Comparison of ENCODE assay signal across 8 cellular contexts in genomic region chr1:234605493-234605982, GRCh38. TPM values are rescaled to one million over a fixed set of nuclear protein-coding genes. Genes with fewer than 3 reads are reported as not detected.
DNase-seq lines count a peak whose midpoint lies in the region; ATAC-seq lines count a peak whose summit lies in the region.

No MANE protein-coding gene starts in this region.

- H3K9me3 Mint-ChIP-seq in T-helper 1 cell treated with Interleukin-12 subunit alpha and Interleukin-12 subunit beta and Interleukin-4 antibody, amounts not matched to agents 30 μg/mL and 1 μg/mL, for 36 hours: no peaks in the 10 kb centered on the region
- no peaks in the 10 kb centered on the region for H3K9me3 Mint-ChIP-seq in activated naive CD8-positive, alpha-beta T cell (ENCODE audit: low read depth)
- no peaks in the 10 kb centered on the region for H3K9me3 Mint-ChIP-seq in immature natural killer cell

- DNase-seq in T-helper 1 cell (no peak), immature natural killer cell (no peak), hepatic stellate cell (ENCODE audit: low spot score) (no peak)

- no peaks in the 10 kb centered on the region for H3K27me3 Mint-ChIP-seq in T-helper 1 cell treated with Interleukin-12 subunit alpha and Interleukin-12 subunit beta and Interleukin-4 antibody, amounts not matched to agents 30 μg/mL and 1 μg/mL, for 36 hours (ENCODE audit: low read depth)
- no peaks in the 10 kb centered on the region for H3K27me3 Mint-ChIP-seq in activated naive CD8-positive, alpha-beta T cell
- H3K27me3 Mint-ChIP-seq in immature natural killer cell (ENCODE audit: low read depth in 3 of 3): peaks cover 20 to 36% (median 31%) of the 10 kb centered on the region in 3 donors

- H3K27me3 ChIP-seq in subcutaneous abdominal adipose tissue (ENCODE audit: control insufficient read depth in 5 of 5, insufficient read depth in 4 of 5, low read length in 5 of 5): no peaks in the 10 kb centered on the region

- ATAC-seq in GM19328 (IDR thresholded peaks at IDR 0.05; ENCODE audit: unreplicated experiment) (no peak), GM19035 (IDR thresholded peaks at IDR 0.05; ENCODE audit: unreplicated experiment) (no peak)

- peaks cover 51% of the 10 kb centered on the region for H3K4me1 Mint-ChIP-seq in T-helper 1 cell treated with Interleukin-12 subunit alpha and Interleukin-12 subunit beta and Interleukin-4 antibody, amounts not matched to agents 30 μg/mL and 1 μg/mL, for 36 hours (ENCODE audit: low read depth)
- peaks cover 67% of the 10 kb centered on the region for H3K4me1 Mint-ChIP-seq in activated naive CD8-positive, alpha-beta T cell (ENCODE audit: low read depth)
- peaks cover 78 to 79% of the 10 kb centered on the region in 2 donors for H3K4me1 Mint-ChIP-seq in immature natural killer cell

- peaks cover 15 to 81% (median 72%) of the 10 kb centered on the region in 5 donors for H3K4me1 ChIP-seq in subcutaneous abdominal adipose tissue (ENCODE audit: control insufficient read depth in 5 of 5, insufficient read depth in 5 of 5, low read length in 5 of 5)

- H3K36me3 Mint-ChIP-seq in T-helper 1 cell treated with Interleukin-12 subunit alpha and Interleukin-12 subunit beta and Interleukin-4 antibody, amounts not matched to agents 30 μg/mL and 1 μg/mL, for 36 hours (ENCODE audit: low read depth): peaks cover 56% of the 10 kb centered on the region
- peaks cover 39% of the 10 kb centered on the region for H3K36me3 Mint-ChIP-seq in activated naive CD8-positive, alpha-beta T cell
- peaks cover 0 to 29% (median 20%) of the 10 kb centered on the region in 3 donors for H3K36me3 Mint-ChIP-seq in immature natural killer cell

- H3K9ac ChIP-seq in subcutaneous abdominal adipose tissue (ENCODE audit: low read length in 5 of 5): peak overlapping the region; percentile 83 to 93 (median 89)

- H3K4me3 ChIP-seq in subcutaneous abdominal adipose tissue (ENCODE audit: low read depth in 1 of 5, low read length in 5 of 5): peak overlapping the region; percentile 81 to 96 (median 86)

- H3K27ac ChIP-seq in subcutaneous abdominal adipose tissue (ENCODE audit: low read depth, low read length): peak overlapping the region; percentile 99

- peak overlapping the region; percentile 81 for H3K4me3 Mint-ChIP-seq in T-helper 1 cell treated with Interleukin-12 subunit alpha and Interleukin-12 subunit beta and Interleukin-4 antibody, amounts not matched to agents 30 μg/mL and 1 μg/mL, for 36 hours
- H3K4me3 Mint-ChIP-seq in activated naive CD8-positive, alpha-beta T cell: peak overlapping the region; percentile 87
- peak overlapping the region; percentile 83 to 99 (median 95) for H3K4me3 Mint-ChIP-seq in immature natural killer cell

- no peaks in the 10 kb centered on the region for H3K9me3 ChIP-seq in subcutaneous abdominal adipose tissue (ENCODE audit: control insufficient read depth in 5 of 5, low read length in 5 of 5)

- H3K27ac Mint-ChIP-seq in T-helper 1 cell treated with Interleukin-12 subunit alpha and Interleukin-12 subunit beta and Interleukin-4 antibody, amounts not matched to agents 30 μg/mL and 1 μg/mL, for 36 hours: peak overlapping the region; percentile 94
- H3K27ac Mint-ChIP-seq in activated naive CD8-positive, alpha-beta T cell: peak overlapping the region; percentile 98
- H3K27ac Mint-ChIP-seq in immature natural killer cell: peak overlapping the region; percentile 91 to 100 (median 99)

- peaks cover 2 to 26% (median 13%) of the 10 kb centered on the region in 5 donors for H3K36me3 ChIP-seq in subcutaneous abdominal adipose tissue (ENCODE audit: control insufficient read depth in 5 of 5, insufficient read depth in 5 of 5, low read length in 5 of 5)

RNA-seq across cellular contexts. Expression of gene IRF2BP2, which starts 4.4 kb away (rescaled TPM):
- 10 to 100 TPM; 19.1 to 28.2 (median 26.4) TPM for polyA plus RNA-seq in immature natural killer cell
